ENCODE assay signal across 33 cellular contexts in genomic region chrX:8018916-8019315, GRCh38.
DNase-seq lines count a peak whose midpoint lies in the region; ATAC-seq and TF ChIP-seq lines count a peak whose summit lies in the region.
"Had no signal": no experiment of that assay in that cellular context is flagged by ENCODE, and none has a peak within 500 bp of the region (broad histone marks: within the 10 kb centered on the region; RNA-seq: fewer than 3 reads in every experiment).

No MANE protein-coding gene starts in this region.

- no peaks in the 10 kb centered on the region for H3K9me3 ChIP-seq in mucosa of descending colon
- no peaks in the 10 kb centered on the region for H3K9me3 ChIP-seq in A673 (ENCODE audit: low read depth, low read length, poor library complexity, severe bottlenecking)
- H3K9me3 ChIP-seq: A549; BE2C; BLaER1; BLaER1 treated with 17β-estradiol and CSF1 and Interleukin-3, amounts not matched to agents 10 nM and 100 nM; Caco-2 had no signal

- no peaks in the 10 kb centered on the region for H3K9me3 Mint-ChIP-seq in nephron progenitor cell
- H3K9me3 Mint-ChIP-seq: CD8-positive, alpha-beta memory T cell; CD8-positive, alpha-beta T cell had no signal

- CTCF ChIA-PET in A673 (lab: Charles Lee): no interaction called here

- TF ChIP-seq CTCF in mucosa of descending colon (IDR thresholded peaks at IDR 0.05): no peak
- no peak for TF ChIP-seq CTCF in nephron progenitor cell (IDR thresholded peaks at IDR 0.05)
- no peak for TF ChIP-seq CTCF in A673 (conservative IDR thresholded peaks at IDR 0.05; ENCODE audit: low read depth, low read length)

- H3K36me3 ChIP-seq in mucosa of descending colon (ENCODE audit: low read depth) (no peaks in the 10 kb centered on the region), A673 (ENCODE audit: insufficient read depth, low read length, poor library complexity, severe bottlenecking) (no peaks in the 10 kb centered on the region)
- H3K36me3 ChIP-seq: BE2C; BLaER1; BLaER1 treated with 17β-estradiol and CSF1 and Interleukin-3, amounts not matched to agents 10 nM and 100 nM had no signal

- no peak overlapping the region for H3K4me3 ChIP-seq in mucosa of descending colon
- H3K4me3 ChIP-seq in A673 (ENCODE audit: low read depth, low read length, poor library complexity, severe bottlenecking): no peak overlapping the region
- H3K4me3 ChIP-seq: A549; BLaER1; BLaER1 treated with 17β-estradiol and CSF1 and Interleukin-3, amounts not matched to agents 10 nM and 100 nM had no signal

- no peaks in the 10 kb centered on the region for H3K36me3 Mint-ChIP-seq in nephron progenitor cell (ENCODE audit: low read depth)
- H3K36me3 Mint-ChIP-seq: CD14-positive monocyte; CD4-positive, alpha-beta memory T cell; CD4-positive, CD25-positive, alpha-beta regulatory T cell; CD8-positive, alpha-beta T cell had no signal

- no peaks in the 10 kb centered on the region for H3K27me3 Mint-ChIP-seq in nephron progenitor cell (ENCODE audit: low read depth, poor library complexity)
- H3K27me3 Mint-ChIP-seq: B cell; CD4-positive, alpha-beta memory T cell; CD4-positive, alpha-beta T cell had no signal

- POLR2A ChIA-PET in A673 (lab: Charles Lee; ENCODE audit: low non-redundant PET): no interaction called here

- no peaks in the 10 kb centered on the region for H3K4me1 Mint-ChIP-seq in nephron progenitor cell
- H3K4me1 Mint-ChIP-seq: B cell; CD14-positive monocyte; CD4-positive, alpha-beta memory T cell; CD4-positive, CD25-positive, alpha-beta regulatory T cell; CD8-positive, alpha-beta memory T cell had no signal

- ATAC-seq in left colon (peak; percentile 67), mucosa of descending colon (peak; percentile 59), HG03039 (IDR thresholded peaks at IDR 0.05; ENCODE audit: unreplicated experiment) (no peak)
- ATAC-seq: A549; CD8-positive, alpha-beta T cell had no signal

- intact Hi-C loops in left colon (cut with DNase I, micrococcal nuclease): no loop called here
- intact Hi-C loops in mucosa of descending colon (cut with DNase I, micrococcal nuclease): no loop called here
- intact Hi-C loops in A673 (cut with micrococcal nuclease; ENCODE audit: unreplicated experiment): no loop called here

- no peak overlapping the region for H3K27ac ChIP-seq in A673 (ENCODE audit: low read depth, low read length, poor library complexity, severe bottlenecking)
- H3K27ac ChIP-seq: 22Rv1; A549; BLaER1; BLaER1 treated with 17β-estradiol and CSF1 and Interleukin-3, amounts not matched to agents 10 nM and 100 nM; C4-2B had no signal

- DNase-seq in left colon: no peak
- DNase-seq in mucosa of descending colon: no peak
- no peak for DNase-seq in nephron progenitor cell
- no peak for DNase-seq in A673 (ENCODE audit: low spot score)
- no peak for DNase-seq in NCI-H1105 (lab: John Stamatoyannopoulos, UW)
- DNase-seq: 8988T; ACHN; AML-193; BE2C; C1 segment of cervical spinal cord; Caco-2; Calu3; CD4-positive, alpha-beta memory T cell; CD4-positive, alpha-beta T cell; CD4-positive, CD25-positive, alpha-beta regulatory T cell; CD8-positive, alpha-beta memory T cell; CD8-positive, alpha-beta T cell; COR-L47; DMS 273 treated with DMSO at 0.1 percent for 48 hours; DMS153; DMS53; DMS79; DMS79 treated with DMSO at 0.1 percent for 48 hours; DND-41; EL had no signal

- H3K4me1 ChIP-seq in mucosa of descending colon (ENCODE audit: low read depth) (no peaks in the 10 kb centered on the region), A673 (ENCODE audit: insufficient read depth, low read length, poor library complexity, severe bottlenecking) (no peaks in the 10 kb centered on the region)
- H3K4me1 ChIP-seq: A549; BE2C; BLaER1; BLaER1 treated with 17β-estradiol and CSF1 and Interleukin-3, amounts not matched to agents 10 nM and 100 nM; Caco-2 had no signal

- no TSS peak for BruUV-seq in A673 (replicated peaks; lab: Mats Ljungman, UMichigan)

- H3K27ac Mint-ChIP-seq in nephron progenitor cell: peak overlapping the region; percentile 49
- H3K27ac Mint-ChIP-seq: B cell; CD14-positive monocyte; CD4-positive, alpha-beta memory T cell; CD4-positive, alpha-beta T cell; CD4-positive, CD25-positive, alpha-beta regulatory T cell; CD8-positive, alpha-beta memory T cell; CD8-positive, alpha-beta T cell had no signal

- H3K27me3 ChIP-seq in A673 (replicated peaks; ENCODE audit: insufficient read depth, low read depth, low read length, poor library complexity): no peaks in the 10 kb centered on the region
- H3K27me3 ChIP-seq: BE2C; BLaER1; BLaER1 treated with 17β-estradiol and CSF1 and Interleukin-3, amounts not matched to agents 10 nM and 100 nM had no signal

- no peak overlapping the region for H3K4me3 Mint-ChIP-seq in nephron progenitor cell
- H3K4me3 Mint-ChIP-seq: B cell; CD14-positive monocyte; CD4-positive, alpha-beta memory T cell; CD4-positive, alpha-beta T cell; CD4-positive, CD25-positive, alpha-beta regulatory T cell; CD8-positive, alpha-beta memory T cell; CD8-positive, alpha-beta T cell had no signal
